In the genomic region with DNA sequence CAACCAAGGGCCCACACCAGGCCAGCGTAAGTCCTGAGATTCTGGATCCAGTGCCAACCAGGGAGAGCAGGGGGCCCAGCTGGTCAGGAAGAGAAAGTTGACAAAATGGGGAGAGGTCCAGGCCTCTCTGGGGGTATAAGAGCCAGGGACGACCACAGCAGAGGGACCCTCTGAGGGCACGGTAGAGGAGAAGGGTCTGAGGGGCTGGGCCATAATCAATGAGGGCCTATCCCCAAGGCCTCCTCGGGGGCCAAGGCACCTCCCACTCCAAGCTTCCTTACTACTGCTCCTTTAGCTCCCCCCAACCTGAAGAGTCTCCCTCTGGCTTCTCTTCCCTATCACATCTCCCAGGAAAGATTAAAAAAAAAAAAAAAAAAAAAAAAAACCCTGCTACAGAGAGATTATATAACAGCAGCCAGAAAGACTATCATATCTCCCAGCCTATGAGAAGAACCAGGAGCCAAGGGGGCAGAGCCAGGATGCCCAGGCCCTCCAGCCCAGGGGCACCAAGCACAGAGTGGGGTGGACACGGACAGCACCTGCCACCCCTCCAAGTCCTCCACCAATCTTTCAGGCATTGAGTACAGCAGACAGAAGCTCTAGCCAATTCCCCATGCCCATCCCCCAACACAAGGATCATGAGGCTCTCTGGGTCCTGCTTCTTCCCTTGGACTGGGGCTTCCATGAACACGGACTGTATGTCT, we compare ENCODE assay signal across 9 cellular contexts. TPM values are rescaled to one million over a fixed set of nuclear protein-coding genes. Genes with fewer than 3 reads are reported as not detected.
DNase-seq lines count a peak whose midpoint lies in the region; ATAC-seq and TF ChIP-seq lines count a peak whose summit lies in the region.
"Had no signal": no experiment of that assay in that cellular context is flagged by ENCODE, and none has a peak within 500 bp of the region (broad histone marks: within the 10 kb centered on the region; RNA-seq: fewer than 3 reads in every experiment).

No MANE protein-coding gene starts in this region.

- 20 to 30% (median 27%) methylated on average over 6 of the region's 6 CpGs for WGBS in heart left ventricle, 4 donors

- H3K4me1 ChIP-seq in heart left ventricle (peaks cover 48 to 81% (median 73%) of the 10 kb centered on the region in 12 donors), mucosa of rectum (ENCODE audit: control insufficient read depth in 2 of 2, insufficient read depth in 2 of 2, low read length in 2 of 2) (peaks cover 75 to 77% of the 10 kb centered on the region in 2 donors), uterus (peaks cover 9 to 31% of the 10 kb centered on the region in 2 donors)

- in situ Hi-C loops in brain microvascular endothelial cell (cut with HindIII; ENCODE audit: low pct_ligation_motif_present, low sequenced_read_pairs) = no loop called here

- ATAC-seq in heart left ventricle (no peak), left ventricle myocardium superior (no peak), HG03378 (IDR thresholded peaks at IDR 0.05; ENCODE audit: unreplicated experiment) (no peak)

- H3K27ac ChIP-seq in heart left ventricle (peak overlapping the region in 11 of 12 donors; percentile 98 to 100 (median 100)), brain microvascular endothelial cell (no peak overlapping the region), mucosa of rectum (ENCODE audit: low read depth in 2 of 2, low read length in 2 of 2) (peak overlapping the region; percentile 82 to 86), uterus (peak overlapping the region; percentile 100)

- intact Hi-C loops in heart left ventricle (cut with DNase I) = loop anchor here in 3 of 10 donors (2.0 to 5.0 kb wide), 2 partner anchors 17 to 36 kb away; no protein-coding TSS in a partner anchor
- intact Hi-C loops in left ventricle myocardium superior (cut with micrococcal nuclease) = no loop called here
- intact Hi-C loops in uterus (cut with DNase I; ENCODE audit: low total_unique reads) = no loop called here

- TF ChIP-seq CTCF in heart left ventricle (IDR thresholded peaks at IDR 0.05) (no peak), brain microvascular endothelial cell (IDR thresholded peaks at IDR 0.05; ENCODE audit: low read depth, low read length, missing control alignments) (no peak), uterus (IDR thresholded peaks at IDR 0.05) (no peak)

- DNase-seq in heart left ventricle = peak in 4 of 5 donors; percentile 41 to 64 (median 48)
- no peak for DNase-seq in left ventricle myocardium superior
- no peak for DNase-seq in brain microvascular endothelial cell
- DNase-seq in uterus = peak in 1 of 2 donors; percentile 47
- no peak for DNase-seq in inferior parietal cortex (ENCODE audit: extremely low spot score)
- no peak for DNase-seq in stimulated activated CD4-positive, alpha-beta T cell treated with anti-CD3 and anti-CD28 coated beads, Interleukin-4, amount 100 ng/mL, for 24 hours
- DNase-seq: NCI-H774 had no signal

- TF ChIP-seq POLR2A in heart left ventricle (IDR thresholded peaks at IDR 0.05) (no peak), uterus (IDR thresholded peaks at IDR 0.05) (no peak)

- peaks cover 0 to 21% (median 4%) of the 10 kb centered on the region in 9 donors for H3K36me3 ChIP-seq in heart left ventricle
- H3K36me3 ChIP-seq in brain microvascular endothelial cell (replicated peaks) = peaks cover 5% of the 10 kb centered on the region
- peaks cover 4 to 17% of the 10 kb centered on the region in 2 donors for H3K36me3 ChIP-seq in mucosa of rectum (ENCODE audit: control insufficient read depth in 2 of 2, insufficient read depth in 2 of 2, low read length in 2 of 2)
- no peaks in the 10 kb centered on the region for H3K36me3 ChIP-seq in uterus

- H3K9ac ChIP-seq in mucosa of rectum (ENCODE audit: low read depth in 1 of 2, low read length in 2 of 2) = peak overlapping the region in 1 of 2 donors; percentile 36

- H3K4me3 ChIP-seq in heart left ventricle (peak overlapping the region in 10 of 12 donors; percentile 69 to 100 (median 95)), brain microvascular endothelial cell (ENCODE audit: low read depth, low read length) (peak overlapping the region; percentile 95), mucosa of rectum (ENCODE audit: low read length in 2 of 2) (peak overlapping the region; percentile 88 to 96), uterus (peak overlapping the region; percentile 84 to 93)

- H3K27me3 ChIP-seq in heart left ventricle (no peaks in the 10 kb centered on the region), brain microvascular endothelial cell (replicated peaks) (no peaks in the 10 kb centered on the region), mucosa of rectum (ENCODE audit: control insufficient read depth in 2 of 2, insufficient read depth in 2 of 2, low read length in 2 of 2) (no peaks in the 10 kb centered on the region), uterus (no peaks in the 10 kb centered on the region)

- H3K9me3 ChIP-seq in heart left ventricle = no peaks in the 10 kb centered on the region
- no peaks in the 10 kb centered on the region for H3K9me3 ChIP-seq in mucosa of rectum (ENCODE audit: control insufficient read depth in 2 of 2, low read length in 2 of 2)
- no peaks in the 10 kb centered on the region for H3K9me3 ChIP-seq in uterus

RNA-seq across cellular contexts. Expression of a gene that starts 2.7 kb away (rescaled TPM):
- total RNA-seq in heart left ventricle (100 to 1,000 TPM in 3 of 9 donors, 10 to 100 TPM in 6; 75.0 to 203 (median 93.2) TPM), left ventricle myocardium superior (116 TPM), uterus (100 to 1,000 TPM in 1 of 4 donors, 10 to 100 TPM in 2, 1 to 10 TPM in 1; 8.4 to 101 (median 35.1) TPM)
- 10 to 100 TPM; 40.5 to 68.8 TPM for polyA plus RNA-seq in heart left ventricle

Comparison
In these comparisons a context has a peak if more than half of its experiments do, and no peak if none do; other contexts are left out.
1. DNase-seq: peak in heart left ventricle (4 of 5); none in left ventricle myocardium superior (single experiment), brain microvascular endothelial cell (single experiment), inferior parietal cortex (single experiment) and stimulated activated CD4-positive, alpha-beta T cell treated with anti-CD3 and anti-CD28 coated beads, Interleukin-4, amount 100 ng/mL, for 24 hours (single experiment).
2. Peak in every context shown above with its lines, with median percentiles within 50 percentile points of each other: H3K4me3 ChIP-seq.